9 cellular contexts compared by ENCODE assay signal in the genomic region with DNA sequence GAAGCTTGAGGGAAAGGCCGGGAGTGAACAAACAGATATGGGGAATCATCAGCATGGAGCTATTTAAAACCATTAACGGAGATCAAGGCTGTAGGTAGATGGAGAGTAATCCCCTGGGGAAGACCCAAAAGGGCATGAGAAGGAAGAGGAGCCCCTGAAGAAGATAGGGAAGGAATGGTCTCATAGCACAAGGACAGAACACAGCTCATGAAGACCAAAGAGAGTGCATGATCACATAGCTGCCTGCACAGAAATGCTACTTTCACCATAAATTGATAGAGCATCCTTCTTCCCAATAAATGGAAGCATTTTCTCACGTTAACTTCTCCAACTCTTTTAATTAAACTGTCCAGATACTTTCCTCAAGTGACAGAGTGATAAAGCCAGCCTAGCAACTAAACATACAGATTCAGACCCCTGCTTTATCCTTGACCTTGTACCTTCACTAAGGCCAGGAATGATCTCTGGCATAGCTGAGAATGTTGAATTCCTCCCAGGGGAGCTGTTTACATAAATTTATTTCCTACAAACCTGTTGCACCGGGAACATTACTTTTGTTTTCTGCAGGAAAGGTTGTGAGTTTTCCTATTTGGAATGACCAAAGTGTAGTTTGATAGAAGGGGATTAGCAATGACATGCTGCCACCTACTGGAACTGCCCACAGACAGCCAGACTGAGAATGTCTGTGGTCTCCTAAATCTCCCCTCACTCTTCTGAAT.
DNase-seq lines count a peak whose midpoint lies in the region; FAIRE-seq and TF ChIP-seq lines count a peak whose summit lies in the region.
"Had no signal": no experiment of that assay in that cellular context is flagged by ENCODE, and none has a peak within 500 bp of the region (broad histone marks: within the 10 kb centered on the region; RNA-seq: fewer than 3 reads in every experiment).

No MANE protein-coding gene starts in this region.

- no peaks in the 10 kb centered on the region for H3K9me3 ChIP-seq in prostate gland

- H3K27me3 ChIP-seq in prostate gland (replicated peaks; ENCODE audit: insufficient read depth), result no peaks in the 10 kb centered on the region

- TF ChIP-seq CTCF in C4-2B (conservative IDR thresholded peaks at IDR 0.05) (peak; percentile 97), HFF-Myc (IDR thresholded peaks at IDR 0.05; ENCODE audit: low read depth, low read length, missing control alignments) (peak; percentile 72), fibroblast of the aortic adventitia (IDR thresholded peaks at IDR 0.05; ENCODE audit: insufficient read depth, low read length) (peak; percentile 78), prostate gland (IDR thresholded peaks at IDR 0.05) (peak; percentile 37 to 63 (median 58))

- no peak for TF ChIP-seq POLR2A in prostate gland (IDR thresholded peaks at IDR 0.05)

- WGBS in prostate gland, result 58% methylated on average over 4 of the region's 4 CpGs

- H3K4me3 ChIP-seq in HFF-Myc (replicated peaks; ENCODE audit: low read depth, low read length) (no peak overlapping the region), fibroblast of the aortic adventitia (ENCODE audit: low read depth, low read length) (no peak overlapping the region), prostate gland (no peak overlapping the region)

- H3K4me1 ChIP-seq in prostate gland (replicated peaks), result no peaks in the 10 kb centered on the region

- H3K27ac ChIP-seq in C4-2B (no peak overlapping the region), prostate gland (no peak overlapping the region)

- no peak for FAIRE-seq in RCC 7860 (lab: Jason Lieb, UNC)
- FAIRE-seq: endometrium had no signal

- DNase-seq in HFF-Myc (ENCODE audit: extremely low read depth, low read depth) (no peak), RCC 7860 (ENCODE audit: low spot score) (peak; percentile 18), fibroblast of the aortic adventitia (ENCODE audit: low read depth) (peak; percentile 51), prostate gland (ENCODE audit: low spot score) (peak; percentile 39), OCI-M2 (lab: John Stamatoyannopoulos, UW; ENCODE audit: unreplicated experiment) (no peak), NOMO-1 (lab: John Stamatoyannopoulos, UW; ENCODE audit: unreplicated experiment in 2 of 2) (no peak), mesenteric fat pad (ENCODE audit: low spot score) (no peak)

- intact Hi-C loops in prostate gland (cut with DNase I), result no loop called here

- H3K36me3 ChIP-seq in prostate gland, result no peaks in the 10 kb centered on the region

Comparison
In these comparisons a context has a peak if more than half of its experiments do, and no peak if none do; other contexts are left out.
1. DNase-seq: peak in RCC 7860 (single experiment), fibroblast of the aortic adventitia (single experiment) and prostate gland (single experiment); none in HFF-Myc (single experiment), OCI-M2 (single experiment), NOMO-1 (0 of 2) and mesenteric fat pad (single experiment).
2. Peak in every context shown above with its lines, with median percentiles within 50 percentile points of each other: CTCF ChIP-seq.